1 cellular context compared by ENCODE assay signal in the genomic region with DNA sequence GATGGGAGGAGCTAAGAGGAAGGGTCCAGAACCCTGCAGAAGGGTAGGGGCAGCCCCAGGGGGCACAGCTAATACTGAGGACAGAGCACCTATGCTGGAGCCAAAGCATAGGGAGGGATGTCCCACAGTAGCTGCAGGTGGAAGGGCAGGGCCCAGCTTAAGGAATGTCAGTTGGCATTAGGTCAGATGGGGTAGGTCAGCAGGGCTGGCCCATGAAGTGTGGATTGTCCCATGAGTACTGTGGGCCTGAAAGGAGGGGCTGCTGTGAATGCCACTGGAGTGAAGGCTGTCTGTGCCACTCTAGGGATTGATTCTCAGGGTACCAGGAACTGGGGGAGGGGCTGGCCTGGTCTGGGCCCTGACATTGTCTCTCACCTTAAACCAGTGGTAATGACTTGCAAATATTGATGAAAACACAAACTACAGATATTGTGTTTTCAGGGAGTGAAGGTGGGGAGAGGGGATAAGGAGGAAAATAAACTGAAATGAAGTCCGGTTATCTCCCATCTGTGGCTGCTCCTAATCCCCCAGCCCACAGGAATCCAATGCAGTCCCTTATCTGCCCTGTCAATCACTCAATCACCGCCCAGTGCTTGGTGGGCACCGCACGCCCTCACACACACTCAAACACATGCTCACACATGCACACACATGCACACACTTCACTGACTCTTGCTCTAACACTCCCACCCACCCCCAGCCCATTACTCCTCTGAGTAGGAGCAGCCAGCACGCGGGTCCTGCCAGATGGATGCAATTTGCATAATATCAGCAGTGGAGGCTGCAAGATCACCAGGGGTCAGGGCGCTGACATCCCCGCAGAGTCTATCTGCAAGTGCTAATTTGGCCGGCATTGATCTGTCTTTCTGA.
TF ChIP-seq lines count a peak whose summit lies in the region.

No MANE protein-coding gene starts in this region.

TF ChIP-seq in neural cell, 6 proteins besides CTCF, POLR2A, EP300 and RAD21 (continued from another document):
- TF ChIP-seq TAF1 (IDR thresholded peaks at IDR 0.05; ENCODE audit: low read depth) = no peak
- TF ChIP-seq EZH2 (IDR thresholded peaks at IDR 0.05; ENCODE audit: borderline replicate concordance, insufficient read depth, low read length, poor library complexity, severe bottlenecking) = no peak
TF ChIP-seq in neural cell: peak in this region for 0.
